Comparison of ENCODE assay signal across 1 cellular context in the genomic region with DNA sequence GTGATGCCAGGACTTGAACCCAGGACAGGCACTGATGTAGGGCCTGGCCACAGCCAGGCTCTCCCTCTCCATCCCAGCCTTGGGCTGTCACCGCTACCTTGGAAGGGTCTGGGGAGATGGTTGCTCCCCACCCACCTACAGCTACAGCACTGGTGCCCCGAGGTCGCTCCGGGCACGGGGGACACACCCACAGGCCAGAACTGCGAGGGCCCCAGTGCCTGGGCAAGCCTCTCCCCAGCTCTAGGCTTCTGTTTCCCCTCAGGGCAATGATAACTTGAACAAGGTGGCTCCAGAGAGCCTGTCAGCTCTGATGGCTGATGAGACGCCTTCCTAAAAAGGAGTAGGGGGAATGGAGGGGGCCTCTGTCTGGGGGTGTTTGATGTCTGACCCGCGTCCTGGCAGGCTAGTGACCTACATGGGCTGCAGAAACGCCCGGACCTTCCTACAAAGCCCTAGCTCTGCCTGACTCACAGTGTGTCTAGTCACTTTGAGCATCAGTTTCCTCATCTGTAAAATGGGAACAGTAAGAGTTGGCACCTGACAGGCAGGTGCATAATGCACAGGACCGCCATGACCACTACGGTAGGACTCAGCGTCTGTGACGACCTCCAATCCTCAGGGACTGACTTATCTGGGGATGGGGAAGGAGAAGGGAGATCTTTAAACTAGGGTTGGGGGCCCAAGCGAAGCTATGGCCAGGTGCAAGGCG.
TF ChIP-seq lines count a peak whose summit lies in the region.

No MANE protein-coding gene starts in this region.

TF ChIP-seq in GM23338, 12 proteins besides CTCF, POLR2A, EP300 and RAD21 (continued from another document):
- TF ChIP-seq, protein P1, sequence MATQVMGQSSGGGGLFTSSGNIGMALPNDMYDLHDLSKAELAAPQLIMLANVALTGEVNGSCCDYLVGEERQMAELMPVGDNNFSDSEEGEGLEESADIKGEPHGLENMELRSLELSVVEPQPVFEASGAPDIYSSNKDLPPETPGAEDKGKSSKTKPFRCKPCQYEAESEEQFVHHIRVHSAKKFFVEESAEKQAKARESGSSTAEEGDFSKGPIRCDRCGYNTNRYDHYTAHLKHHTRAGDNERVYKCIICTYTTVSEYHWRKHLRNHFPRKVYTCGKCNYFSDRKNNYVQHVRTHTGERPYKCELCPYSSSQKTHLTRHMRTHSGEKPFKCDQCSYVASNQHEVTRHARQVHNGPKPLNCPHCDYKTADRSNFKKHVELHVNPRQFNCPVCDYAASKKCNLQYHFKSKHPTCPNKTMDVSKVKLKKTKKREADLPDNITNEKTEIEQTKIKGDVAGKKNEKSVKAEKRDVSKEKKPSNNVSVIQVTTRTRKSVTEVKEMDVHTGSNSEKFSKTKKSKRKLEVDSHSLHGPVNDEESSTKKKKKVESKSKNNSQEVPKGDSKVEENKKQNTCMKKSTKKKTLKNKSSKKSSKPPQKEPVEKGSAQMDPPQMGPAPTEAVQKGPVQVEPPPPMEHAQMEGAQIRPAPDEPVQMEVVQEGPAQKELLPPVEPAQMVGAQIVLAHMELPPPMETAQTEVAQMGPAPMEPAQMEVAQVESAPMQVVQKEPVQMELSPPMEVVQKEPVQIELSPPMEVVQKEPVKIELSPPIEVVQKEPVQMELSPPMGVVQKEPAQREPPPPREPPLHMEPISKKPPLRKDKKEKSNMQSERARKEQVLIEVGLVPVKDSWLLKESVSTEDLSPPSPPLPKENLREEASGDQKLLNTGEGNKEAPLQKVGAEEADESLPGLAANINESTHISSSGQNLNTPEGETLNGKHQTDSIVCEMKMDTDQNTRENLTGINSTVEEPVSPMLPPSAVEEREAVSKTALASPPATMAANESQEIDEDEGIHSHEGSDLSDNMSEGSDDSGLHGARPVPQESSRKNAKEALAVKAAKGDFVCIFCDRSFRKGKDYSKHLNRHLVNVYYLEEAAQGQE (IDR thresholded peaks at IDR 0.05; ENCODE audit: unreplicated experiment), result no peak
- TF ChIP-seq, protein P2, sequence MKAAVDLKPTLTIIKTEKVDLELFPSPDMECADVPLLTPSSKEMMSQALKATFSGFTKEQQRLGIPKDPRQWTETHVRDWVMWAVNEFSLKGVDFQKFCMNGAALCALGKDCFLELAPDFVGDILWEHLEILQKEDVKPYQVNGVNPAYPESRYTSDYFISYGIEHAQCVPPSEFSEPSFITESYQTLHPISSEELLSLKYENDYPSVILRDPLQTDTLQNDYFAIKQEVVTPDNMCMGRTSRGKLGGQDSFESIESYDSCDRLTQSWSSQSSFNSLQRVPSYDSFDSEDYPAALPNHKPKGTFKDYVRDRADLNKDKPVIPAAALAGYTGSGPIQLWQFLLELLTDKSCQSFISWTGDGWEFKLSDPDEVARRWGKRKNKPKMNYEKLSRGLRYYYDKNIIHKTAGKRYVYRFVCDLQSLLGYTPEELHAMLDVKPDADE (IDR thresholded peaks at IDR 0.05), result no peak
- TF ChIP-seq POLR2AphosphoS5 (IDR thresholded peaks at IDR 0.05; ENCODE audit: low read depth) (no peak), STAT1 (IDR thresholded peaks at IDR 0.05; ENCODE audit: unreplicated experiment) (no peak), EZH2 (IDR thresholded peaks at IDR 0.05; ENCODE audit: low read depth, unreplicated experiment) (no peak), NANOG (IDR thresholded peaks at IDR 0.05; ENCODE audit: borderline replicate concordance) (no peak), JUNB (IDR thresholded peaks at IDR 0.05; ENCODE audit: unreplicated experiment) (no peak), ZNF331 (CRISPR knock-in tag; IDR thresholded peaks at IDR 0.05; ENCODE audit: low read depth) (no peak)
- TF ChIP-seq, protein P3, sequence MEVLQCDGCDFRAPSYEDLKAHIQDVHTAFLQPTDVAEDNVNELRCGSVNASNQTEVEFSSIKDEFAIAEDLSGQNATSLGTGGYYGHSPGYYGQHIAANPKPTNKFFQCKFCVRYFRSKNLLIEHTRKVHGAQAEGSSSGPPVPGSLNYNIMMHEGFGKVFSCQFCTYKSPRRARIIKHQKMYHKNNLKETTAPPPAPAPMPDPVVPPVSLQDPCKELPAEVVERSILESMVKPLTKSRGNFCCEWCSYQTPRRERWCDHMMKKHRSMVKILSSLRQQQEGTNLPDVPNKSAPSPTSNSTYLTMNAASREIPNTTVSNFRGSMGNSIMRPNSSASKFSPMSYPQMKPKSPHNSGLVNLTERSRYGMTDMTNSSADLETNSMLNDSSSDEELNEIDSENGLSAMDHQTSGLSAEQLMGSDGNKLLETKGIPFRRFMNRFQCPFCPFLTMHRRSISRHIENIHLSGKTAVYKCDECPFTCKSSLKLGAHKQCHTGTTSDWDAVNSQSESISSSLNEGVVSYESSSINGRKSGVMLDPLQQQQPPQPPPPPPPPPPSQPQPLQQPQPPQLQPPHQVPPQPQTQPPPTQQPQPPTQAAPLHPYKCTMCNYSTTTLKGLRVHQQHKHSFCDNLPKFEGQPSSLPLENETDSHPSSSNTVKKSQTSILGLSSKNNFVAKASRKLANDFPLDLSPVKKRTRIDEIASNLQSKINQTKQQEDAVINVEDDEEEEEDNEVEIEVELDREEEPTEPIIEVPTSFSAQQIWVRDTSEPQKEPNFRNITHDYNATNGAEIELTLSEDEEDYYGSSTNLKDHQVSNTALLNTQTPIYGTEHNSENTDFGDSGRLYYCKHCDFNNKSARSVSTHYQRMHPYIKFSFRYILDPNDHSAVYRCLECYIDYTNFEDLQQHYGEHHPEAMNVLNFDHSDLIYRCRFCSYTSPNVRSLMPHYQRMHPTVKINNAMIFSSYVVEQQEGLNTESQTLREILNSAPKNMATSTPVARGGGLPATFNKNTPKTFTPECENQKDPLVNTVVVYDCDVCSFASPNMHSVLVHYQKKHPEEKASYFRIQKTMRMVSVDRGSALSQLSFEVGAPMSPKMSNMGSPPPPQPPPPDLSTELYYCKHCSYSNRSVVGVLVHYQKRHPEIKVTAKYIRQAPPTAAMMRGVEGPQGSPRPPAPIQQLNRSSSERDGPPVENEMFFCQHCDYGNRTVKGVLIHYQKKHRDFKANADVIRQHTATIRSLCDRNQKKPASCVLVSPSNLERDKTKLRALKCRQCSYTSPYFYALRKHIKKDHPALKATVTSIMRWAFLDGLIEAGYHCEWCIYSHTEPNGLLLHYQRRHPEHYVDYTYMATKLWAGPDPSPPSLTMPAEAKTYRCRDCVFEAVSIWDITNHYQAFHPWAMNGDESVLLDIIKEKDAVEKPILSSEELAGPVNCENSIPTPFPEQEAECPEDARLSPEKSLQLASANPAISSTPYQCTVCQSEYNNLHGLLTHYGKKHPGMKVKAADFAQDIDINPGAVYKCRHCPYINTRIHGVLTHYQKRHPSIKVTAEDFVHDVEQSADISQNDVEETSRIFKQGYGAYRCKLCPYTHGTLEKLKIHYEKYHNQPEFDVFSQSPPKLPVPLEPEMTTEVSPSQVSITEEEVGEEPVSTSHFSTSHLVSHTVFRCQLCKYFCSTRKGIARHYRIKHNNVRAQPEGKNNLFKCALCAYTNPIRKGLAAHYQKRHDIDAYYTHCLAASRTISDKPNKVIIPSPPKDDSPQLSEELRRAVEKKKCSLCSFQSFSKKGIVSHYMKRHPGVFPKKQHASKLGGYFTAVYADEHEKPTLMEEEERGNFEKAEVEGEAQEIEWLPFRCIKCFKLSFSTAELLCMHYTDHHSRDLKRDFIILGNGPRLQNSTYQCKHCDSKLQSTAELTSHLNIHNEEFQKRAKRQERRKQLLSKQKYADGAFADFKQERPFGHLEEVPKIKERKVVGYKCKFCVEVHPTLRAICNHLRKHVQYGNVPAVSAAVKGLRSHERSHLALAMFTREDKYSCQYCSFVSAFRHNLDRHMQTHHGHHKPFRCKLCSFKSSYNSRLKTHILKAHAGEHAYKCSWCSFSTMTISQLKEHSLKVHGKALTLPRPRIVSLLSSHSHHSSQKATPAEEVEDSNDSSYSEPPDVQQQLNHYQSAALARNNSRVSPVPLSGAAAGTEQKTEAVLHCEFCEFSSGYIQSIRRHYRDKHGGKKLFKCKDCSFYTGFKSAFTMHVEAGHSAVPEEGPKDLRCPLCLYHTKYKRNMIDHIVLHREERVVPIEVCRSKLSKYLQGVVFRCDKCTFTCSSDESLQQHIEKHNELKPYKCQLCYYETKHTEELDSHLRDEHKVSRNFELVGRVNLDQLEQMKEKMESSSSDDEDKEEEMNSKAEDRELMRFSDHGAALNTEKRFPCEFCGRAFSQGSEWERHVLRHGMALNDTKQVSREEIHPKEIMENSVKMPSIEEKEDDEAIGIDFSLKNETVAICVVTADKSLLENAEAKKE (CRISPR knock-in tag; IDR thresholded peaks at IDR 0.05), result no peak
